ENCODE assay signal across 17 cellular contexts in genomic region chr6:166877906-166878305, GRCh38.
"Had no signal": no experiment of that assay in that cellular context is flagged by ENCODE, and none has a peak within 500 bp of the region (broad histone marks: within the 10 kb centered on the region; RNA-seq: fewer than 3 reads in every experiment).

No MANE protein-coding gene starts in this region.

- H3K27me3 Mint-ChIP-seq: naive B cell had no signal

- H3K9me3 ChIP-seq: lower lobe of right lung, tibial artery had no signal

- H3K27ac ChIP-seq: heart right ventricle, lower lobe of right lung, parathyroid adenoma, tibial artery had no signal

- ATAC-seq: heart right ventricle; lower lobe of right lung; stimulated activated effector memory CD8-positive, alpha-beta T cell treated with anti-CD3 and anti-CD28 coated beads, Interleukin-12 subunit alpha, Interleukin-12 subunit beta, amount 100 ng/mL, for 72 hours had no signal

- H3K36me3 ChIP-seq: heart right ventricle, lower lobe of right lung, tibial artery had no signal

- H3K4me3 ChIP-seq: heart right ventricle, lower lobe of right lung, tibial artery had no signal

- H3K4me1 ChIP-seq: heart right ventricle, lower lobe of right lung, parathyroid adenoma, tibial artery had no signal

- H3K9ac ChIP-seq: parathyroid adenoma had no signal

- H2AFZ ChIP-seq: parathyroid adenoma had no signal

- FAIRE-seq: colon, kidney, TTC549 had no signal

- DNase-seq: activated CD4-positive, alpha-beta T cell treated with anti-CD3 and anti-CD28 coated beads, Interleukin-2, amount 50 U/mL, for 4 hours; activated CD4-positive, CD25-positive, alpha-beta regulatory T cell; activated gamma-delta T cell; activated naive CD8-positive, alpha-beta T cell treated with anti-CD3 and anti-CD28 coated beads for 36 hours; activated T-cell treated with anti-CD3 and anti-CD28 coated beads, Interleukin-2, amount 50 U/mL, for 1 hour; foreskin melanocyte; heart right ventricle; kidney; lower lobe of right lung; midbrain; naive B cell; T-helper 2 cell; tibial artery had no signal

- H3K4me3 Mint-ChIP-seq: activated naive CD8-positive, alpha-beta T cell treated with anti-CD3 and anti-CD28 coated beads for 36 hours; naive B cell; stimulated activated effector memory CD8-positive, alpha-beta T cell treated with anti-CD3 and anti-CD28 coated beads, Interleukin-12 subunit alpha, Interleukin-12 subunit beta, amount 100 ng/mL, for 72 hours had no signal

- H3K27ac Mint-ChIP-seq: activated naive CD8-positive, alpha-beta T cell treated with anti-CD3 and anti-CD28 coated beads for 36 hours; stimulated activated effector memory CD8-positive, alpha-beta T cell treated with anti-CD3 and anti-CD28 coated beads, Interleukin-12 subunit alpha, Interleukin-12 subunit beta, amount 100 ng/mL, for 72 hours had no signal

- H3K36me3 Mint-ChIP-seq: stimulated activated effector memory CD8-positive, alpha-beta T cell treated with anti-CD3 and anti-CD28 coated beads, Interleukin-12 subunit alpha, Interleukin-12 subunit beta, amount 100 ng/mL, for 72 hours had no signal

- H3K79me2 ChIP-seq: parathyroid adenoma had no signal

- H3K4me1 Mint-ChIP-seq: activated naive CD8-positive, alpha-beta T cell treated with anti-CD3 and anti-CD28 coated beads for 36 hours; naive B cell; stimulated activated effector memory CD8-positive, alpha-beta T cell treated with anti-CD3 and anti-CD28 coated beads, Interleukin-12 subunit alpha, Interleukin-12 subunit beta, amount 100 ng/mL, for 72 hours had no signal
